Comparison of ENCODE assay signal across 8 cellular contexts in genomic region chr1:28591708-28592313, GRCh38. TPM values are rescaled to one million over a fixed set of nuclear protein-coding genes. Genes with fewer than 3 reads are reported as not detected.
A peak's percentile ranks its signal among the peaks of the same experiment; 100 is the strongest.
DNase-seq lines count a peak whose midpoint lies in the region; ATAC-seq, FAIRE-seq and TF ChIP-seq lines count a peak whose summit lies in the region.

A gene with protein sequence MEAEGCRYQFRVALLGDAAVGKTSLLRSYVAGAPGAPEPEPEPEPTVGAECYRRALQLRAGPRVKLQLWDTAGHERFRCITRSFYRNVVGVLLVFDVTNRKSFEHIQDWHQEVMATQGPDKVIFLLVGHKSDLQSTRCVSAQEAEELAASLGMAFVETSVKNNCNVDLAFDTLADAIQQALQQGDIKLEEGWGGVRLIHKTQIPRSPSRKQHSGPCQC (plus strand): TSS chr1:28592265. CDS start chr1:28592512, 247 bp downstream.

- H3K36me3 ChIP-seq in H7 (replicated peaks; ENCODE audit: control insufficient read depth, insufficient read depth, low read length) (no peaks in the 10 kb centered on the region), WERI-Rb-1 (no peaks in the 10 kb centered on the region), cardiac muscle cell (no peaks in the 10 kb centered on the region), trophoblast cell (ENCODE audit: control insufficient read depth in 1 of 2, insufficient read depth in 2 of 2, low read length in 2 of 2) (no peaks in the 10 kb centered on the region)

- H3K4me1 Mint-ChIP-seq in CD4-positive, alpha-beta T cell (ENCODE audit: low read depth): peaks cover 7% of the 10 kb centered on the region

- WGBS in trophoblast cell (ENCODE audit: extremely low coverage, insufficient coverage, insufficient read length): no CpG with 5 or more reads among the region's 13 CpGs

- peak within 1 kb of the TSS; percentile 82 for H2AFZ ChIP-seq in trophoblast cell (ENCODE audit: insufficient read depth, low read length, poor library complexity)

- H3K14ac ChIP-seq in trophoblast cell (ENCODE audit: low read length): peak within 1 kb of the TSS; percentile 89

- peak within 1 kb of the TSS; percentile 21 for H2BK120ac ChIP-seq in trophoblast cell (ENCODE audit: insufficient read depth, low read length, poor library complexity)

- H3K9me3 Mint-ChIP-seq in CD4-positive, alpha-beta T cell: no peaks in the 10 kb centered on the region

- H3K27ac Mint-ChIP-seq in CD4-positive, alpha-beta T cell: no peak within 1 kb of the TSS

- H4K91ac ChIP-seq in trophoblast cell (ENCODE audit: low read depth, low read length): peak within 1 kb of the TSS; percentile 70

- H2BK12ac ChIP-seq in trophoblast cell (ENCODE audit: low read length): peak within 1 kb of the TSS; percentile 80

- H3K27me3 ChIP-seq in CD4-positive, alpha-beta T cell (ENCODE audit: control insufficient read depth, insufficient read depth, low read length): no peaks in the 10 kb centered on the region
- H3K27me3 ChIP-seq in H7 (ENCODE audit: control insufficient read depth, insufficient read depth, low read length) (peaks cover 9% of the 10 kb centered on the region), WERI-Rb-1 (ENCODE audit: insufficient read depth, low read depth, severe bottlenecking) (no peaks in the 10 kb centered on the region), cardiac muscle cell (no peaks in the 10 kb centered on the region), trophoblast cell (ENCODE audit: insufficient read depth, low read length) (no peaks in the 10 kb centered on the region)

- CTCF ChIA-PET in CD4-positive, alpha-beta T cell (lab: Charles Lee): interaction anchor here (2.4 kb wide), 1 partner anchor 10 kb away, joined by 5 read pairs; no protein-coding TSS in a partner anchor

- intact Hi-C loops in CD4-positive, alpha-beta T cell (cut with DNase I, micrococcal nuclease): no loop called here

- no peak for FAIRE-seq in urothelium cell line (lab: Jason Lieb, UNC)

- H3K9ac ChIP-seq in trophoblast cell (ENCODE audit: low read length): no peak within 1 kb of the TSS

- H4K12ac ChIP-seq in trophoblast cell (ENCODE audit: low read depth, low read length): peak within 1 kb of the TSS; percentile 74

- H2BK5ac ChIP-seq in trophoblast cell (ENCODE audit: low read depth, low read length, poor library complexity): peak within 1 kb of the TSS; percentile 27

- peak within 1 kb of the TSS; percentile 59 for H2AK5ac ChIP-seq in trophoblast cell (ENCODE audit: low read length)

- H3K4me3 ChIP-seq in H7 (ENCODE audit: insufficient read depth, low read depth, low read length) (peak within 1 kb of the TSS; percentile 68), WERI-Rb-1 (ENCODE audit: low read depth, low read length) (peak within 1 kb of the TSS; percentile 60), cardiac muscle cell (peak within 1 kb of the TSS; percentile 44), trophoblast cell (ENCODE audit: low read depth, low read length) (peak within 1 kb of the TSS; percentile 67)

- TF ChIP-seq CTCF in CD4-positive, alpha-beta T cell (IDR thresholded peaks at IDR 0.05): no peak
- TF ChIP-seq CTCF in WERI-Rb-1 (IDR thresholded peaks at IDR 0.05; ENCODE audit: low read depth, low read length): no peak
- TF ChIP-seq CTCF in cardiac muscle cell (IDR thresholded peaks at IDR 0.05; ENCODE audit: low read depth, low read length): no peak

- peak within 1 kb of the TSS; percentile 41 for H3K18ac ChIP-seq in trophoblast cell (ENCODE audit: low read length)

- H3K79me1 ChIP-seq in trophoblast cell (ENCODE audit: low read length): peaks cover 7% of the 10 kb centered on the region

- H3K4me3 Mint-ChIP-seq in CD4-positive, alpha-beta T cell: peak within 1 kb of the TSS; percentile 86

- DNase-seq in CD4-positive, alpha-beta T cell: no peak
- DNase-seq in H7 (peak; percentile 89), WERI-Rb-1 (peak; percentile 66), cardiac muscle cell (ENCODE audit: low read depth in 1 of 2, low spot score in 1 of 2) (peak; percentile 30 to 50), trophoblast cell (no peak), urothelium cell line (ENCODE audit: low spot score) (no peak)
- DNase-seq in activated CD4-positive, alpha-beta T cell treated with anti-CD3 and anti-CD28 coated beads, Interleukin-2, amount 50 U/mL, for 1 hour: no peak

- POLR2A ChIA-PET in CD4-positive, alpha-beta T cell (lab: Charles Lee): interaction anchor here (3.9 kb wide), 1 partner anchor 10 kb away, joined by 26 read pairs; no protein-coding TSS in a partner anchor

- peak; percentile 75 for ATAC-seq in CD4-positive, alpha-beta T cell (ENCODE audit: poor library complexity)
- no peak for ATAC-seq in HG03378 (IDR thresholded peaks at IDR 0.05; ENCODE audit: unreplicated experiment)

- no peaks in the 10 kb centered on the region for H3K9me3 ChIP-seq in CD4-positive, alpha-beta T cell (ENCODE audit: control insufficient read depth, low read length)
- H3K9me3 ChIP-seq in WERI-Rb-1 (ENCODE audit: severe bottlenecking) (no peaks in the 10 kb centered on the region), cardiac muscle cell (ENCODE audit: low read depth) (no peaks in the 10 kb centered on the region), trophoblast cell (ENCODE audit: insufficient read depth, low read depth, low read length) (no peaks in the 10 kb centered on the region)

- H3K27me3 Mint-ChIP-seq in CD4-positive, alpha-beta T cell: peaks cover 12% of the 10 kb centered on the region

- peak within 1 kb of the TSS; percentile 90 for H3K4me2 ChIP-seq in trophoblast cell (ENCODE audit: low read length)

- peak within 1 kb of the TSS; percentile 85 for H4K8ac ChIP-seq in trophoblast cell (ENCODE audit: low read depth, low read length)

- H3K4ac ChIP-seq in trophoblast cell (ENCODE audit: low read depth, low read length): no peak within 1 kb of the TSS

- H3K27ac ChIP-seq in CD4-positive, alpha-beta T cell (ENCODE audit: low read depth, low read length): no peak within 1 kb of the TSS
- H3K27ac ChIP-seq in WERI-Rb-1: no peak within 1 kb of the TSS
- no peak within 1 kb of the TSS for H3K27ac ChIP-seq in cardiac muscle cell
- H3K27ac ChIP-seq in trophoblast cell (ENCODE audit: low read depth, low read length): no peak within 1 kb of the TSS

- peaks cover 5% of the 10 kb centered on the region for H3K79me2 ChIP-seq in trophoblast cell (ENCODE audit: control insufficient read depth, insufficient read depth, low read length, poor library complexity)

- no peak within 1 kb of the TSS for H3K23ac ChIP-seq in trophoblast cell (ENCODE audit: low read length)

- no peaks in the 10 kb centered on the region for H3K36me3 Mint-ChIP-seq in CD4-positive, alpha-beta T cell (ENCODE audit: low read depth)

- H3K4me1 ChIP-seq in cardiac muscle cell (ENCODE audit: low read depth) (no peaks in the 10 kb centered on the region), trophoblast cell (ENCODE audit: control insufficient read depth in 1 of 2, insufficient read depth in 2 of 2, low read length in 2 of 2) (peaks cover 8 to 10% of the 10 kb centered on the region in 2 experiments)

RNA-seq across cellular contexts. Expression of the gene that starts here (rescaled TPM):
- not detected for total RNA-seq in CD4-positive, alpha-beta T cell
- 6.2 and 11.5 TPM in 2 replicates for total RNA-seq in H7 (2014; rRNA removed; shearing (Covaris generic))
- total RNA-seq in cardiac muscle cell: 11.7 and 12.5 TPM in 2 replicates
- polyA plus RNA-seq in cardiac muscle cell: 7.3 and 11.9 TPM in 2 replicates
- polyA plus RNA-seq in trophoblast cell (2013): 3.4 and 3.8 TPM in 2 replicates

Comparison
In these comparisons a context has a peak if more than half of its experiments do, and no peak if none do; other contexts are left out.
1. Peak in ATAC-seq in CD4-positive, alpha-beta T cell; RNA of the gene not detected or under 1 TPM.
2. DNase-seq: peak in H7 (single experiment), WERI-Rb-1 (single experiment) and cardiac muscle cell (2 of 2); none in CD4-positive, alpha-beta T cell (0 of 10), trophoblast cell (0 of 2), urothelium cell line (single experiment) and activated CD4-positive, alpha-beta T cell treated with anti-CD3 and anti-CD28 coated beads, Interleukin-2, amount 50 U/mL, for 1 hour (single experiment).
3. Peak in every context shown above with its lines, with median percentiles within 50 percentile points of each other: H3K4me3 ChIP-seq.